Comparison of ENCODE assay signal across 9 cellular contexts in the genomic region with DNA sequence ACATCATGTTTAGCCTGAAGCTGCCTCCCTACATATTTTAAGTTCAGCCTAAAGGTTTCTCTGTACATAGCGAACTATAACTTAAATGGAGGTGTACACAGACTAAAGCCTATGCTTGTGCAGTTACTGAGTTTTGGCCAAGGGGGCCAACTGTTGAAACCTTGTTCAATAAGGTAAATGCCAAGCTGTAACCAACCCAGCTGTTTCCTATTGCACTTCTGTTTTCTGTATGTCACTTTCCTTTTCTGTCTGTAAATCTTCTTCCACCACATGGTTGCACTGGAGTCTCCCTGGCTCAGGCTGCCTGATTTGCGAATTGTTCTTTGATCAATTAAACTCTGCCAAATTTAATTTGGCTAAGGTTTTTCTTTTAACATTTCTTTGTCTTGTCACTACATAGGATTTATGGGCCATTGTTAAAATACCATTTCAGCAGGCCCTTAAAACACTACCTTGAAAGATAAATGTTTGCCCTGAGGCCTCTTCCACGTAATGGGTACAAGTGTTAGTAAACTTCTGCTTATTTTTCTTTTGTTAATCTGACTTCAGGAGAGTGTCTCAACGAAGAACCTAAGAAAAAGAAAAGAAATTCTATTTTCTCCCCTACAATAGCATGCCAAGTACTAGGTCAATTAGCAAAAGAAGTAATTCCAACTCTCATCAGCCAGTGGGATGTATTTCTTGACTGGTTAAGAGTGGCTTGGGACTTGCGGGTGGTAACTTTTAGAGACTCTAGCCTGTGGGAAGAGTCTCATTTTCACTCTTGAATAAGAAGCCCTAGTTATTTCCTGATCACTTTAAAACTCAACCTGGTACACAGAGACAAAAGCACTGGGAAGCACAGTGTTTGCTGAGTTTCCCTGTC. TPM values are rescaled to one million over a fixed set of nuclear protein-coding genes. Genes with fewer than 3 reads are reported as not detected.
DNase-seq lines count a peak whose midpoint lies in the region; ATAC-seq and TF ChIP-seq lines count a peak whose summit lies in the region.
"Had no signal": no experiment of that assay in that cellular context is flagged by ENCODE, and none has a peak within 500 bp of the region (broad histone marks: within the 10 kb centered on the region; RNA-seq: fewer than 3 reads in every experiment).

No MANE protein-coding gene starts in this region.

- 82 to 89% methylated on average over 2 to 5 of the region's 5 CpGs for WGBS in endodermal cell (ENCODE audit: insufficient coverage in 1 of 2, insufficient read length in 1 of 2), 2 experiments
- WGBS in adrenal gland, 4 donors: 72 to 79% (median 75%) methylated on average over 5 of the region's 5 CpGs
- 68 to 76% (median 74%) methylated on average over 5 of the region's 5 CpGs for WGBS in stomach, 5 donors

- H3K27me3 Mint-ChIP-seq in endodermal cell (ENCODE audit: insufficient read depth): peaks cover 5% of the 10 kb centered on the region

- TF ChIP-seq CTCF in GM10266 (IDR thresholded peaks at IDR 0.05; ENCODE audit: control insufficient read depth, insufficient read depth, low read depth, missing control alignments): no peak
- no peak for TF ChIP-seq CTCF in endodermal cell (conservative IDR thresholded peaks at IDR 0.05)
- no peak for TF ChIP-seq CTCF in adrenal gland (IDR thresholded peaks at IDR 0.05)
- TF ChIP-seq CTCF in stomach (IDR thresholded peaks at IDR 0.05): no peak

- intact Hi-C loops in adrenal gland (cut with DNase I): no loop called here
- intact Hi-C loops in stomach (cut with DNase I; ENCODE audit: low total_unique reads): no loop called here

- H3K9me3 Mint-ChIP-seq in endodermal cell: no peaks in the 10 kb centered on the region

- no peak for TF ChIP-seq POLR2A in adrenal gland (IDR thresholded peaks at IDR 0.05)
- TF ChIP-seq POLR2A in stomach (IDR thresholded peaks at IDR 0.05): no peak

- H3K4me3 Mint-ChIP-seq in endodermal cell: no peak overlapping the region

- H3K4me1 ChIP-seq in endodermal cell (ENCODE audit: control insufficient read depth, insufficient read depth, low read length): no peaks in the 10 kb centered on the region
- H3K4me1 ChIP-seq in adrenal gland (replicated peaks in 1 of 2): no peaks in the 10 kb centered on the region
- H3K4me1 ChIP-seq in stomach: no peaks in the 10 kb centered on the region

- no peak for TF ChIP-seq EP300 in stomach (IDR thresholded peaks at IDR 0.05)

- no peaks in the 10 kb centered on the region for H3K36me3 Mint-ChIP-seq in endodermal cell (ENCODE audit: low read depth)

- DNase-seq in GM10266 (ENCODE audit: extremely low spot score) (peak; percentile 10), OCI-M1 (lab: John Stamatoyannopoulos, UW) (peak; percentile 15), DMS79 treated with DMSO at 0.1 percent for 48 hours (lab: John Stamatoyannopoulos, UW) (no peak), endodermal cell (no peak), adrenal gland (no peak), stomach (no peak)
- DNase-seq: NCI-H1436 had no signal

- no peaks in the 10 kb centered on the region for H3K9me3 ChIP-seq in endodermal cell (ENCODE audit: control insufficient read depth, low read length)
- H3K9me3 ChIP-seq in adrenal gland (replicated peaks in 1 of 3): no peaks in the 10 kb centered on the region
- H3K9me3 ChIP-seq in stomach: no peaks in the 10 kb centered on the region

- H3K27ac ChIP-seq in endodermal cell (ENCODE audit: low read depth, low read length): no peak overlapping the region
- H3K27ac ChIP-seq in adrenal gland: no peak overlapping the region
- no peak overlapping the region for H3K27ac ChIP-seq in stomach

- H3K4me1 Mint-ChIP-seq in endodermal cell: peaks cover 40% of the 10 kb centered on the region

- H3K9ac ChIP-seq in endodermal cell (ENCODE audit: extremely low read depth, low read length, poor library complexity, severe bottlenecking): no peak overlapping the region

- no peak overlapping the region for H3K4me3 ChIP-seq in endodermal cell (ENCODE audit: low read length)
- no peak overlapping the region for H3K4me3 ChIP-seq in adrenal gland
- H3K4me3 ChIP-seq in stomach: no peak overlapping the region

- H3K36me3 ChIP-seq in endodermal cell (ENCODE audit: control insufficient read depth, insufficient read depth, low read length): no peaks in the 10 kb centered on the region
- H3K36me3 ChIP-seq in adrenal gland (replicated peaks in 1 of 2): no peaks in the 10 kb centered on the region
- H3K36me3 ChIP-seq in stomach: no peaks in the 10 kb centered on the region

- peak; percentile 87 for ATAC-seq in GM19463 (IDR thresholded peaks at IDR 0.05; ENCODE audit: unreplicated experiment)
- ATAC-seq in HG03097 (IDR thresholded peaks at IDR 0.05; ENCODE audit: low FRiP score, unreplicated experiment): peak; percentile 95

- H3K27me3 ChIP-seq in endodermal cell (ENCODE audit: control insufficient read depth, insufficient read depth, low read length, poor library complexity, severe bottlenecking) (peaks cover 3% of the 10 kb centered on the region), adrenal gland (no peaks in the 10 kb centered on the region), stomach (peaks cover 0 to 3% (median 0%) of the 10 kb centered on the region in 3 donors)

- H3K27ac Mint-ChIP-seq in endodermal cell: no peak overlapping the region

RNA-seq across cellular contexts. Expression of a gene that starts 45.7 kb away (rescaled TPM):
- 1 to 10 TPM; 4.1 to 5.3 TPM for total RNA-seq in endodermal cell
- 7.4 TPM for polyA plus RNA-seq in endodermal cell (2013, experiment 1 of 2)
- 8.1 TPM for polyA plus RNA-seq in endodermal cell (2013, experiment 2 of 2)
- under 1 TPM in 6 of 8 donors, not detected in 2; 0.14 to 0.57 (median 0.33) TPM for total RNA-seq in adrenal gland
- under 1 TPM in 2 of 3 donors, not detected in 1; 0.07 to 0.08 TPM for polyA plus RNA-seq in adrenal gland
- total RNA-seq in stomach: 10 to 100 TPM in 3 of 5 donors, 1 to 10 TPM in 1, under 1 TPM in 1; 0.45 to 21.7 (median 14.0) TPM
- polyA plus RNA-seq in stomach: 10 to 100 TPM in 1 of 3 donors, 1 to 10 TPM in 2; 1.4 to 10.1 (median 3.5) TPM

Comparison
In these comparisons a context has a peak if more than half of its experiments do, and no peak if none do; other contexts are left out.
1. DNase-seq: peak in GM10266 (single experiment) and OCI-M1 (single experiment); none in DMS79 treated with DMSO at 0.1 percent for 48 hours (single experiment), endodermal cell (single experiment), adrenal gland (0 of 7) and stomach (single experiment).